Comparison of ENCODE assay signal across 9 cellular contexts in genomic region chr16:75320435-75320834, GRCh38.
DNase-seq lines count a peak whose midpoint lies in the region; ATAC-seq lines count a peak whose summit lies in the region.
"Had no signal": no experiment of that assay in that cellular context is flagged by ENCODE, and none has a peak within 500 bp of the region (broad histone marks: within the 10 kb centered on the region; RNA-seq: fewer than 3 reads in every experiment).

No MANE protein-coding gene starts in this region.

- DNase-seq in ELR (ENCODE audit: low read depth) (peak; percentile 54), NAMALWA (ENCODE audit: low spot score) (peak; percentile 14), epithelial cell of prostate (ENCODE audit: low read depth, low spot score) (no peak), pons (ENCODE audit: low spot score) (peak; percentile 93), NCI-H2171 treated with DMSO at 0.1 percent for 48 hours (lab: John Stamatoyannopoulos, UW) (no peak), COR-L47 (lab: John Stamatoyannopoulos, UW) (no peak), DMS79 (lab: John Stamatoyannopoulos, UW) (no peak)

- ATAC-seq in HG03520 (IDR thresholded peaks at IDR 0.05; ENCODE audit: unreplicated experiment), result no peak

- H3K27ac ChIP-seq in epithelial cell of prostate, result peak overlapping the region; percentile 14
- H3K27ac ChIP-seq: VCaP had no signal

Comparison
In these comparisons a context has a peak if more than half of its experiments do, and no peak if none do; other contexts are left out.
1. DNase-seq: peak in ELR (single experiment), NAMALWA (single experiment) and pons (single experiment); none in epithelial cell of prostate (single experiment), NCI-H2171 treated with DMSO at 0.1 percent for 48 hours (single experiment), COR-L47 (single experiment) and DMS79 (single experiment).